1 cellular context compared by ENCODE assay signal in the genomic region with DNA sequence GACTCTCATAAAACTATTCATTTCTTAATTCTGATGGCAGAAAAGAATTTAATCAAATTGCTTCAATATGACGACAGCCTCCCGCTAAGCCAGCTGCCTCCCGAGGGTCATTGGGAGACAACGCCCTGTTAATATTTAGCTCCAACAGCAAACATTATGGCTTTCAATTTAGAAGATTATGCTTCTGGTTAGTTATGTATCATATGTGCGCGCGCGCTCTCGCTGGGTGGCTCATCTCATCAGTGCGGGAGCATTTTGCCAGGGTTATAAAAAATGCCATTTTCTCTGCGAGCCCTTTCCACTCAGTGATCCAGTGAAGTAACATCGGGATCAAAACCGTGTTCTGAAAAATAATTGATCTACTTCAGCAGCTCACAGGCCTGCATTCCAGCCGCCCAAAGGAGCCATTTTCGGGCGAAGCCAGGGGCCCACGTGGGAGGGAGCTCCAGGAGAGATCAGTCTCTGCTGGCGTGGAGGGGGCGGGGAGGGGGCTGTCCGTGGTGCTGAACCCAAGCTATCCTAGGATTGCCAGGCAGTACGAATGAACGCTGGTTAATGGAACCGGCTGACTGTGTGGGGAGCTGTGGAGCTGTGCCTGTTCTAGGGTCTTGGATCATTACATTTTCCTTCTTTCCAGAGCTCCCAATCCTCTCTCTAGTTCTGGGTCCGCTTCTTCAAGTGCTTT.
TF ChIP-seq lines count a peak whose summit lies in the region.

No MANE protein-coding gene starts in this region.

TF ChIP-seq in HEK293, 187 proteins besides CTCF, POLR2A, EP300 and RAD21 (continued from another document):
- TF ChIP-seq, protein P1, sequence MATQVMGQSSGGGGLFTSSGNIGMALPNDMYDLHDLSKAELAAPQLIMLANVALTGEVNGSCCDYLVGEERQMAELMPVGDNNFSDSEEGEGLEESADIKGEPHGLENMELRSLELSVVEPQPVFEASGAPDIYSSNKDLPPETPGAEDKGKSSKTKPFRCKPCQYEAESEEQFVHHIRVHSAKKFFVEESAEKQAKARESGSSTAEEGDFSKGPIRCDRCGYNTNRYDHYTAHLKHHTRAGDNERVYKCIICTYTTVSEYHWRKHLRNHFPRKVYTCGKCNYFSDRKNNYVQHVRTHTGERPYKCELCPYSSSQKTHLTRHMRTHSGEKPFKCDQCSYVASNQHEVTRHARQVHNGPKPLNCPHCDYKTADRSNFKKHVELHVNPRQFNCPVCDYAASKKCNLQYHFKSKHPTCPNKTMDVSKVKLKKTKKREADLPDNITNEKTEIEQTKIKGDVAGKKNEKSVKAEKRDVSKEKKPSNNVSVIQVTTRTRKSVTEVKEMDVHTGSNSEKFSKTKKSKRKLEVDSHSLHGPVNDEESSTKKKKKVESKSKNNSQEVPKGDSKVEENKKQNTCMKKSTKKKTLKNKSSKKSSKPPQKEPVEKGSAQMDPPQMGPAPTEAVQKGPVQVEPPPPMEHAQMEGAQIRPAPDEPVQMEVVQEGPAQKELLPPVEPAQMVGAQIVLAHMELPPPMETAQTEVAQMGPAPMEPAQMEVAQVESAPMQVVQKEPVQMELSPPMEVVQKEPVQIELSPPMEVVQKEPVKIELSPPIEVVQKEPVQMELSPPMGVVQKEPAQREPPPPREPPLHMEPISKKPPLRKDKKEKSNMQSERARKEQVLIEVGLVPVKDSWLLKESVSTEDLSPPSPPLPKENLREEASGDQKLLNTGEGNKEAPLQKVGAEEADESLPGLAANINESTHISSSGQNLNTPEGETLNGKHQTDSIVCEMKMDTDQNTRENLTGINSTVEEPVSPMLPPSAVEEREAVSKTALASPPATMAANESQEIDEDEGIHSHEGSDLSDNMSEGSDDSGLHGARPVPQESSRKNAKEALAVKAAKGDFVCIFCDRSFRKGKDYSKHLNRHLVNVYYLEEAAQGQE (tag by site-specific recombination; IDR thresholded peaks at IDR 0.05), result peak; percentile 96
- TF ChIP-seq ZFHX2 (tag by site-specific recombination; conservative IDR thresholded peaks at IDR 0.05) (peak; percentile 73), ZNF660 (tag by site-specific recombination; IDR thresholded peaks at IDR 0.05) (no peak), ZNF248 (tag by site-specific recombination; IDR thresholded peaks at IDR 0.05) (no peak), GLIS1 (tag by site-specific recombination; IDR thresholded peaks at IDR 0.05) (peak; percentile 90), ZNF274 (IDR thresholded peaks at IDR 0.05; ENCODE audit: low read length) (no peak), ZNF274 (tag by site-specific recombination; IDR thresholded peaks at IDR 0.05; ENCODE audit: borderline replicate concordance) (no peak), ZNF76 (tag by site-specific recombination; IDR thresholded peaks at IDR 0.05; ENCODE audit: borderline replicate concordance, low read depth) (no peak), ZNF791 (tag by site-specific recombination; IDR thresholded peaks at IDR 0.05) (no peak), SP3 (tag by site-specific recombination; IDR thresholded peaks at IDR 0.05) (no peak), ZNF707 (tag by site-specific recombination; IDR thresholded peaks at IDR 0.05) (no peak), ZFP69B (tag by site-specific recombination; IDR thresholded peaks at IDR 0.05) (0 out of 2 replicates have a peak, but pooled peaks have one; percentile 30), ZNF23 (tag by site-specific recombination; IDR thresholded peaks at IDR 0.05; ENCODE audit: borderline replicate concordance) (no peak), ZNF221 (tag by site-specific recombination; IDR thresholded peaks at IDR 0.05; ENCODE audit: borderline replicate concordance) (no peak), ZNF341 (tag by site-specific recombination; IDR thresholded peaks at IDR 0.05; ENCODE audit: low read depth) (no peak), SP2 (tag by site-specific recombination; IDR thresholded peaks at IDR 0.05) (no peak), KLF9 (tag by site-specific recombination; IDR thresholded peaks at IDR 0.05; ENCODE audit: low read depth) (peak; percentile 66), ZNF112 (tag by site-specific recombination; IDR thresholded peaks at IDR 0.05) (no peak), ZXDB (tag by site-specific recombination; IDR thresholded peaks at IDR 0.05) (no peak), KLF16 (tag by site-specific recombination; IDR thresholded peaks at IDR 0.05) (peak; percentile 76; the same call in 1 of the 2 replicates)
- TF ChIP-seq, protein P2, sequence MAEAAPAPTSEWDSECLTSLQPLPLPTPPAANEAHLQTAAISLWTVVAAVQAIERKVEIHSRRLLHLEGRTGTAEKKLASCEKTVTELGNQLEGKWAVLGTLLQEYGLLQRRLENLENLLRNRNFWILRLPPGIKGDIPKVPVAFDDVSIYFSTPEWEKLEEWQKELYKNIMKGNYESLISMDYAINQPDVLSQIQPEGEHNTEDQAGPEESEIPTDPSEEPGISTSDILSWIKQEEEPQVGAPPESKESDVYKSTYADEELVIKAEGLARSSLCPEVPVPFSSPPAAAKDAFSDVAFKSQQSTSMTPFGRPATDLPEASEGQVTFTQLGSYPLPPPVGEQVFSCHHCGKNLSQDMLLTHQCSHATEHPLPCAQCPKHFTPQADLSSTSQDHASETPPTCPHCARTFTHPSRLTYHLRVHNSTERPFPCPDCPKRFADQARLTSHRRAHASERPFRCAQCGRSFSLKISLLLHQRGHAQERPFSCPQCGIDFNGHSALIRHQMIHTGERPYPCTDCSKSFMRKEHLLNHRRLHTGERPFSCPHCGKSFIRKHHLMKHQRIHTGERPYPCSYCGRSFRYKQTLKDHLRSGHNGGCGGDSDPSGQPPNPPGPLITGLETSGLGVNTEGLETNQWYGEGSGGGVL (tag by site-specific recombination; IDR thresholded peaks at IDR 0.05), result no peak
- TF ChIP-seq, protein P3, sequence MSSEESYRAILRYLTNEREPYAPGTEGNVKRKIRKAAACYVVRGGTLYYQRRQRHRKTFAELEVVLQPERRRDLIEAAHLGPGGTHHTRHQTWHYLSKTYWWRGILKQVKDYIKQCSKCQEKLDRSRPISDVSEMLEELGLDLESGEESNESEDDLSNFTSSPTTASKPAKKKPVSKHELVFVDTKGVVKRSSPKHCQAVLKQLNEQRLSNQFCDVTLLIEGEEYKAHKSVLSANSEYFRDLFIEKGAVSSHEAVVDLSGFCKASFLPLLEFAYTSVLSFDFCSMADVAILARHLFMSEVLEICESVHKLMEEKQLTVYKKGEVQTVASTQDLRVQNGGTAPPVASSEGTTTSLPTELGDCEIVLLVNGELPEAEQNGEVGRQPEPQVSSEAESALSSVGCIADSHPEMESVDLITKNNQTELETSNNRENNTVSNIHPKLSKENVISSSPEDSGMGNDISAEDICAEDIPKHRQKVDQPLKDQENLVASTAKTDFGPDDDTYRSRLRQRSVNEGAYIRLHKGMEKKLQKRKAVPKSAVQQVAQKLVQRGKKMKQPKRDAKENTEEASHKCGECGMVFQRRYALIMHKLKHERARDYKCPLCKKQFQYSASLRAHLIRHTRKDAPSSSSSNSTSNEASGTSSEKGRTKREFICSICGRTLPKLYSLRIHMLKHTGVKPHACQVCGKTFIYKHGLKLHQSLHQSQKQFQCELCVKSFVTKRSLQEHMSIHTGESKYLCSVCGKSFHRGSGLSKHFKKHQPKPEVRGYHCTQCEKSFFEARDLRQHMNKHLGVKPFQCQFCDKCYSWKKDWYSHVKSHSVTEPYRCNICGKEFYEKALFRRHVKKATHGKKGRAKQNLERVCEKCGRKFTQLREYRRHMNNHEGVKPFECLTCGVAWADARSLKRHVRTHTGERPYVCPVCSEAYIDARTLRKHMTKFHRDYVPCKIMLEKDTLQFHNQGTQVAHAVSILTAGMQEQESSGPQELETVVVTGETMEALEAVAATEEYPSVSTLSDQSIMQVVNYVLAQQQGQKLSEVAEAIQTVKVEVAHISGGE (tag by site-specific recombination; conservative IDR thresholded peaks at IDR 0.05; ENCODE audit: low read depth), result no peak
